ENCODE assay signal across 1 cellular context in the genomic region with DNA sequence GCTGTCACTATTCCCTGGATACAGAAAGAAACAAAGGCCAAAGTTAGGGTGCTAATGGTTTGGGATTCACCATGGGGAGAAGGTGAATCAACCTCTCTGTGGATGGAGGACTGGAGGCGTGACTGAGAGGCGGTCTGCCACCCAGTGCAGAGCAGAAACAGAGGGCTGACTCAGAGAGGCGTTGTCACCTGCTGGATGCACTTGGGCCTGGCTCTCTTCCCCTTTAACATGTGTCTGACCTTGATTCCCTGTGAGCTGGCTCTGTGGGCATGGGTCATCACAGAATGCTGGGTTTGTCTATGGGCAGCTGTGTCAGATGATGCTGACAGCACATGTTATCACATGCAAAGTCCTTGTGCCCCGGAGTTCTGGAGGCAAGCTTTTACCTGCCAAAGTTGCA.
TF ChIP-seq lines count a peak whose summit lies in the region.

No MANE protein-coding gene starts in this region.

TF ChIP-seq in HCT116, 20 proteins besides CTCF, POLR2A, EP300 and RAD21:
- TF ChIP-seq YY1 (IDR thresholded peaks at IDR 0.05; ENCODE audit: extremely low read depth, insufficient replicate concordance, low read depth, low read length) (no peak), ZNF274 (IDR thresholded peaks at IDR 0.05; ENCODE audit: low read depth, low read length) (no peak), CBX3 (IDR thresholded peaks at IDR 0.05; ENCODE audit: low read depth) (no peak), SRF (IDR thresholded peaks at IDR 0.05; ENCODE audit: low read depth) (no peak), ZFX (IDR thresholded peaks at IDR 0.05) (no peak), SP1 (IDR thresholded peaks at IDR 0.05; ENCODE audit: low read depth) (no peak), FOSL1 (IDR thresholded peaks at IDR 0.05; ENCODE audit: low read depth) (no peak), EZH2phosphoT487 (IDR thresholded peaks at IDR 0.05; ENCODE audit: borderline replicate concordance) (no peak), JUND (IDR thresholded peaks at IDR 0.05) (no peak), ELF1 (IDR thresholded peaks at IDR 0.05; ENCODE audit: borderline replicate concordance, low read depth) (no peak), EGR1 (IDR thresholded peaks at IDR 0.05; ENCODE audit: low read depth) (no peak), SIN3A (IDR thresholded peaks at IDR 0.05; ENCODE audit: low read depth) (no peak), TCF7L2 (IDR thresholded peaks at IDR 0.05; ENCODE audit: borderline replicate concordance, extremely low read depth, insufficient read depth, insufficient read length) (no peak), EZH2 (IDR thresholded peaks at IDR 0.05) (no peak), POLR2AphosphoS5 (IDR thresholded peaks at IDR 0.05; ENCODE audit: low read depth, low read length) (no peak), ATF3 (IDR thresholded peaks at IDR 0.05) (no peak)
- TF ChIP-seq, protein P1, sequence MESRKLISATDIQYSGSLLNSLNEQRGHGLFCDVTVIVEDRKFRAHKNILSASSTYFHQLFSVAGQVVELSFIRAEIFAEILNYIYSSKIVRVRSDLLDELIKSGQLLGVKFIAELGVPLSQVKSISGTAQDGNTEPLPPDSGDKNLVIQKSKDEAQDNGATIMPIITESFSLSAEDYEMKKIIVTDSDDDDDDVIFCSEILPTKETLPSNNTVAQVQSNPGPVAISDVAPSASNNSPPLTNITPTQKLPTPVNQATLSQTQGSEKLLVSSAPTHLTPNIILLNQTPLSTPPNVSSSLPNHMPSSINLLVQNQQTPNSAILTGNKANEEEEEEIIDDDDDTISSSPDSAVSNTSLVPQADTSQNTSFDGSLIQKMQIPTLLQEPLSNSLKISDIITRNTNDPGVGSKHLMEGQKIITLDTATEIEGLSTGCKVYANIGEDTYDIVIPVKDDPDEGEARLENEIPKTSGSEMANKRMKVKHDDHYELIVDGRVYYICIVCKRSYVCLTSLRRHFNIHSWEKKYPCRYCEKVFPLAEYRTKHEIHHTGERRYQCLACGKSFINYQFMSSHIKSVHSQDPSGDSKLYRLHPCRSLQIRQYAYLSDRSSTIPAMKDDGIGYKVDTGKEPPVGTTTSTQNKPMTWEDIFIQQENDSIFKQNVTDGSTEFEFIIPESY (IDR thresholded peaks at IDR 0.05; ENCODE audit: extremely low read depth, insufficient replicate concordance, low read length), result no peak
- TF ChIP-seq, protein P2, sequence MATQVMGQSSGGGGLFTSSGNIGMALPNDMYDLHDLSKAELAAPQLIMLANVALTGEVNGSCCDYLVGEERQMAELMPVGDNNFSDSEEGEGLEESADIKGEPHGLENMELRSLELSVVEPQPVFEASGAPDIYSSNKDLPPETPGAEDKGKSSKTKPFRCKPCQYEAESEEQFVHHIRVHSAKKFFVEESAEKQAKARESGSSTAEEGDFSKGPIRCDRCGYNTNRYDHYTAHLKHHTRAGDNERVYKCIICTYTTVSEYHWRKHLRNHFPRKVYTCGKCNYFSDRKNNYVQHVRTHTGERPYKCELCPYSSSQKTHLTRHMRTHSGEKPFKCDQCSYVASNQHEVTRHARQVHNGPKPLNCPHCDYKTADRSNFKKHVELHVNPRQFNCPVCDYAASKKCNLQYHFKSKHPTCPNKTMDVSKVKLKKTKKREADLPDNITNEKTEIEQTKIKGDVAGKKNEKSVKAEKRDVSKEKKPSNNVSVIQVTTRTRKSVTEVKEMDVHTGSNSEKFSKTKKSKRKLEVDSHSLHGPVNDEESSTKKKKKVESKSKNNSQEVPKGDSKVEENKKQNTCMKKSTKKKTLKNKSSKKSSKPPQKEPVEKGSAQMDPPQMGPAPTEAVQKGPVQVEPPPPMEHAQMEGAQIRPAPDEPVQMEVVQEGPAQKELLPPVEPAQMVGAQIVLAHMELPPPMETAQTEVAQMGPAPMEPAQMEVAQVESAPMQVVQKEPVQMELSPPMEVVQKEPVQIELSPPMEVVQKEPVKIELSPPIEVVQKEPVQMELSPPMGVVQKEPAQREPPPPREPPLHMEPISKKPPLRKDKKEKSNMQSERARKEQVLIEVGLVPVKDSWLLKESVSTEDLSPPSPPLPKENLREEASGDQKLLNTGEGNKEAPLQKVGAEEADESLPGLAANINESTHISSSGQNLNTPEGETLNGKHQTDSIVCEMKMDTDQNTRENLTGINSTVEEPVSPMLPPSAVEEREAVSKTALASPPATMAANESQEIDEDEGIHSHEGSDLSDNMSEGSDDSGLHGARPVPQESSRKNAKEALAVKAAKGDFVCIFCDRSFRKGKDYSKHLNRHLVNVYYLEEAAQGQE (IDR thresholded peaks at IDR 0.05; ENCODE audit: low read depth), result no peak
- TF ChIP-seq, protein P3, sequence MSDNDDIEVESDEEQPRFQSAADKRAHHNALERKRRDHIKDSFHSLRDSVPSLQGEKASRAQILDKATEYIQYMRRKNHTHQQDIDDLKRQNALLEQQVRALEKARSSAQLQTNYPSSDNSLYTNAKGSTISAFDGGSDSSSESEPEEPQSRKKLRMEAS (IDR thresholded peaks at IDR 0.05), result no peak
